19 cellular contexts compared by ENCODE assay signal in genomic region chr12:6982532-6982931, GRCh38. TPM values are rescaled to one million over a fixed set of nuclear protein-coding genes. Genes with fewer than 3 reads are reported as not detected.
"Had no signal": no experiment of that assay in that cellular context is flagged by ENCODE, and none has a peak within 500 bp of the region (broad histone marks: within the 10 kb centered on the region; RNA-seq: fewer than 3 reads in every experiment).

No MANE protein-coding gene starts in this region.

- ATAC-seq: gastroesophageal sphincter; left colon; left ventricle myocardium superior; mucosa of descending colon; naive thymus-derived CD8-positive, alpha-beta T cell; right cardiac atrium; stimulated activated naive CD8-positive, alpha-beta T cell treated with anti-CD3 and anti-CD28 coated beads, Interleukin-15, Interleukin-2, amounts not matched to agents 100 U/mL and 50 U/mL, for 24 hours had no signal

- H3K27me3 ChIP-seq: colonic mucosa, esophagus squamous epithelium, gastroesophageal sphincter, tibial artery, upper lobe of left lung, uterus had no signal

- DNase-seq: colonic mucosa; dermis blood vessel endothelial cell; esophagus squamous epithelium; foreskin fibroblast; glutamatergic neuron; left colon; left ventricle myocardium superior; mucosa of descending colon; naive thymus-derived CD8-positive, alpha-beta T cell; posterior cingulate gyrus; right cardiac atrium; stimulated activated CD4-positive, alpha-beta T cell treated with anti-CD3 and anti-CD28 coated beads, Interleukin-2, amount 100 ng/mL, for 48 hours; stimulated activated naive CD8-positive, alpha-beta T cell treated with anti-CD3 and anti-CD28 coated beads, Interleukin-15, Interleukin-2, amounts not matched to agents 100 U/mL and 50 U/mL, for 24 hours; tibial artery; upper lobe of left lung; uterus had no signal

- H3K4me3 ChIP-seq: colonic mucosa, esophagus squamous epithelium, gastroesophageal sphincter, mucosa of descending colon, smooth muscle cell, tibial artery, upper lobe of left lung, uterus had no signal

- H3K4me2 ChIP-seq: smooth muscle cell had no signal

- H3K36me3 ChIP-seq: uterus had no signal

- H3K27ac ChIP-seq: colonic mucosa, esophagus squamous epithelium, gastroesophageal sphincter, tibial artery, uterus had no signal

- H3K4me1 ChIP-seq: colonic mucosa, tibial artery, uterus had no signal

RNA-seq across cellular contexts. Expression of gene PTPN6, which starts 31.4 kb away (rescaled TPM):
- polyA plus RNA-seq: neural cell had no signal
